Comparison of ENCODE assay signal across 16 cellular contexts in genomic region chr3:113968986-113969385, GRCh38. TPM values are rescaled to one million over a fixed set of nuclear protein-coding genes. Genes with fewer than 3 reads are reported as not detected.
A peak's percentile ranks its signal among the peaks of the same experiment; 100 is the strongest.
DNase-seq lines count a peak whose midpoint lies in the region; ATAC-seq and TF ChIP-seq lines count a peak whose summit lies in the region.
"Had no signal": no experiment of that assay in that cellular context is flagged by ENCODE, and none has a peak within 500 bp of the region (broad histone marks: within the 10 kb centered on the region; RNA-seq: fewer than 3 reads in every experiment).

No MANE protein-coding gene starts in this region.

- no peaks in the 10 kb centered on the region for H3K27me3 Mint-ChIP-seq in HFFc6 (ENCODE audit: insufficient read depth)
- H3K27me3 Mint-ChIP-seq: stimulated activated naive B cell treated with anti-CD40 and anti-IgM and Interleukin-4, amounts not matched to agents 10 μg/mL and 1 μg/mL and 100 μg/mL, for 72 hours had no signal

- TF ChIP-seq CTCF in HFFc6 (IDR thresholded peaks at IDR 0.05) (no peak), foreskin fibroblast (IDR thresholded peaks at IDR 0.05; ENCODE audit: low read depth, low read length) (no peak), upper lobe of left lung (IDR thresholded peaks at IDR 0.05) (no peak)

- WGBS in upper lobe of left lung, 2 donors = 44 to 48% methylated on average over 2 of the region's 2 CpGs

- H3K27me3 ChIP-seq in adipocyte (replicated peaks; ENCODE audit: control insufficient read depth, insufficient read depth, low read length) (no peaks in the 10 kb centered on the region), upper lobe of left lung (no peaks in the 10 kb centered on the region)

- no peak overlapping the region for H3K4me3 Mint-ChIP-seq in HFFc6
- H3K4me3 Mint-ChIP-seq: CD8-positive, alpha-beta memory T cell; natural killer cell treated with Interleukin-12 subunit alpha and Interleukin-12 subunit beta and Interleukin-15 and Interleukin-18, amount 100 ng/mL, for 72 hours; stimulated activated naive B cell treated with anti-CD40 and anti-IgM and Interleukin-4, amounts not matched to agents 10 μg/mL and 1 μg/mL and 100 μg/mL, for 72 hours had no signal

- H3K27ac Mint-ChIP-seq in HFFc6 = no peak overlapping the region
- H3K27ac Mint-ChIP-seq: activated naive CD4-positive, alpha-beta T cell treated with anti-CD3 and anti-CD28 coated beads, Interleukin-2, amount 50 U/mL, for 72 hours; CD8-positive, alpha-beta memory T cell; natural killer cell treated with Interleukin-12 subunit alpha and Interleukin-12 subunit beta and Interleukin-15 and Interleukin-18, amount 100 ng/mL, for 72 hours; stimulated activated naive B cell treated with anti-CD40 and anti-IgM and Interleukin-4, amounts not matched to agents 10 μg/mL and 1 μg/mL and 100 μg/mL, for 72 hours had no signal

- no peak overlapping the region for H3K27ac ChIP-seq in upper lobe of left lung

- ATAC-seq in GM18511 (IDR thresholded peaks at IDR 0.05; ENCODE audit: unreplicated experiment) = no peak
- ATAC-seq in upper lobe of left lung (ENCODE audit: low FRiP score in 2 of 2) = no peak
- ATAC-seq: activated naive CD4-positive, alpha-beta T cell treated with anti-CD3 and anti-CD28 coated beads, Interleukin-2, amount 50 U/mL, for 72 hours; natural killer cell treated with Interleukin-12 subunit alpha and Interleukin-12 subunit beta and Interleukin-15 and Interleukin-18, amount 100 ng/mL, for 72 hours; stimulated activated naive B cell treated with anti-CD40 and anti-IgM and Interleukin-4, amounts not matched to agents 10 μg/mL and 1 μg/mL and 100 μg/mL, for 72 hours had no signal

- H3K36me3 ChIP-seq in adipocyte (ENCODE audit: control insufficient read depth, insufficient read depth, low read length, severe bottlenecking) (no peaks in the 10 kb centered on the region), upper lobe of left lung (peaks cover 0 to 4% (median 0%) of the 10 kb centered on the region in 4 donors)

- H3K4me3 ChIP-seq in adipocyte (ENCODE audit: low read length) = no peak overlapping the region
- H3K4me3 ChIP-seq in foreskin fibroblast (ENCODE audit: low read depth in 1 of 2, low read length in 2 of 2) = no peak overlapping the region
- no peak overlapping the region for H3K4me3 ChIP-seq in upper lobe of left lung

- DNase-seq in HFFc6 (peak; percentile 8), adipocyte (ENCODE audit: low read depth) (peak; percentile 31), foreskin fibroblast (peak; percentile 35 to 46), pons (ENCODE audit: low spot score) (peak; percentile 19), hepatic stellate cell (ENCODE audit: low spot score) (no peak), upper lobe of left lung (no peak)
- DNase-seq: activated CD4-positive, CD25-positive, alpha-beta regulatory T cell; activated CD8-positive, alpha-beta memory T cell treated with anti-CD3 and anti-CD28 coated beads, Interleukin-2, amount 50 U/mL, for 48 hours; CD8-positive, alpha-beta memory T cell; MM.1S; NCI-H526; stimulated activated naive B cell treated with anti-CD40 and anti-IgM and Interleukin-4, amounts not matched to agents 10 μg/mL and 1 μg/mL and 100 μg/mL, for 72 hours; trophoblast cell had no signal

- peaks cover 11% of the 10 kb centered on the region for H3K9me3 Mint-ChIP-seq in HFFc6

- TF ChIP-seq EP300 in upper lobe of left lung (IDR thresholded peaks at IDR 0.05) = no peak

- H3K9ac ChIP-seq in adipocyte (ENCODE audit: low read length) = no peak overlapping the region

- peaks cover 12% of the 10 kb centered on the region for H3K4me1 ChIP-seq in adipocyte (ENCODE audit: control insufficient read depth, insufficient read depth, low read length)
- H3K4me1 ChIP-seq in upper lobe of left lung = peaks cover 0 to 2% (median 0%) of the 10 kb centered on the region in 4 donors

- H3K36me3 Mint-ChIP-seq in HFFc6 (ENCODE audit: low read depth) = peaks cover 5% of the 10 kb centered on the region

- peaks cover 10% of the 10 kb centered on the region for H3K9me3 ChIP-seq in adipocyte (ENCODE audit: control insufficient read depth, low read length)
- peaks cover 0 to 9% (median 1%) of the 10 kb centered on the region in 4 donors for H3K9me3 ChIP-seq in upper lobe of left lung

- peaks cover 9% of the 10 kb centered on the region for H3K4me1 Mint-ChIP-seq in HFFc6 (ENCODE audit: low read depth)

- no peak for TF ChIP-seq POLR2A in upper lobe of left lung (IDR thresholded peaks at IDR 0.05)

RNA-seq across cellular contexts. Expression of gene ZDHHC23, which starts 21.2 kb away (rescaled TPM):
- total RNA-seq in HFFc6 (2021; fragmentation: NEBNext Ultra II Directional; extraction: Animal tissue kit (Norgen Biotek cat#: 25700)) = 1 to 10 TPM; 4.6 to 7.5 (median 6.4) TPM
- total RNA-seq in upper lobe of left lung = 10 to 100 TPM in 3 of 6 donors, 1 to 10 TPM in 3; 5.2 to 12.1 (median 9.7) TPM

Comparison
In these comparisons a context has a peak if more than half of its experiments do, and no peak if none do; other contexts are left out.
1. DNase-seq: peak in HFFc6 (single experiment), adipocyte (single experiment), foreskin fibroblast (2 of 2) and pons (single experiment); none in hepatic stellate cell (single experiment) and upper lobe of left lung (0 of 2).